Comparison of ENCODE assay signal across 9 cellular contexts in the genomic region with DNA sequence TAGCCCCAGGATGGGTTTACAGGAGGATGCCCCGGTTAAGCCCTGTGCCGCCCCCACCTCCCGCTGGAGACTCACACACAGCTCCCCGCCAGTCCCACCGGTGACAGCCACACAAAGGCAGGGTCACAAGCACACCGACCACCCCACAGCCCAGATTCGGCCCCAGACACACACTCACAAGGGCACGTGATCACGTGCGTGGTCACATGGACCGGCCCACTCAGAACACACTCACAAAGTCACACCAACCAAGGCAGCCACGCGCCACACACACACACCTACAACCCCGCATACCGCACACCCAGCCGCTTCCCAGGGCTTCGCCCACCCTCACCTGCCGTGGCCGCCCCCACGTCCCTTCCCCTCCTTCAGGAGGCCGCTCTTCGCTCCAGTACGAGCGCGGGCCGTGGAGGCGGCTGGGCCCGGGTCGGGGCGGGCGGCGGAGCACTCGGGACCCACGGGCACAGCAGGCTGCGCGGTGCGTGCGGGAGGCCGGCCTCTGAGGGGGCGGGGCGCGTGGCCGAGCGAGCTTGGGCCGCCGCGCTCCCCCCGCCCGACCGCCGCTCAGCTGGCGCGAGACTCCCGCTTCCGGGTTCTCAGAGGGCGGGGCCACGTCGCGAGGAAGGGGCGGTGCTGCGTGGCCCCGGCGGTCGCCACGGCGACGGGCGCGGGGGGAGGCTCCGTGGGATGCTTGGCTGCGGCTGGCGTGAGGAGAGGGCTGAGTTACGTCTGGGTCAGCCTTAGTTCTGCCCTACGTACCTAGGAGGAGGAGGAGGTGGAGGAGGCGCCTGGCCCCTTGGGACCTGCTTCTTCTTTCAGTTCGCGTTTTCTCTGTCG. TPM values are rescaled to one million over a fixed set of nuclear protein-coding genes. Genes with fewer than 3 reads are reported as not detected.
DNase-seq lines count a peak whose midpoint lies in the region; ATAC-seq, FAIRE-seq and TF ChIP-seq lines count a peak whose summit lies in the region.
"Had no signal": no experiment of that assay in that cellular context is flagged by ENCODE, and none has a peak within 500 bp of the region (broad histone marks: within the 10 kb centered on the region; RNA-seq: fewer than 3 reads in every experiment).

A gene with protein sequence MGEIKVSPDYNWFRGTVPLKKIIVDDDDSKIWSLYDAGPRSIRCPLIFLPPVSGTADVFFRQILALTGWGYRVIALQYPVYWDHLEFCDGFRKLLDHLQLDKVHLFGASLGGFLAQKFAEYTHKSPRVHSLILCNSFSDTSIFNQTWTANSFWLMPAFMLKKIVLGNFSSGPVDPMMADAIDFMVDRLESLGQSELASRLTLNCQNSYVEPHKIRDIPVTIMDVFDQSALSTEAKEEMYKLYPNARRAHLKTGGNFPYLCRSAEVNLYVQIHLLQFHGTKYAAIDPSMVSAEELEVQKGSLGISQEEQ (minus strand): TSS at position 584 of the 837 bp plus-strand sequence. CDS start 6,345 bp downstream, outside the sequence.

- peaks cover 21% of the 10 kb centered on the region for H3K79me2 ChIP-seq in keratinocyte (ENCODE audit: control insufficient read depth, insufficient read depth, low read length)

- H3K9me3 ChIP-seq in keratinocyte (ENCODE audit: control insufficient read depth, low read depth, low read length) = no peaks in the 10 kb centered on the region

- H3K9me1 ChIP-seq in keratinocyte (ENCODE audit: control insufficient read depth, extremely low read depth, insufficient read depth, low read length) = no peaks in the 10 kb centered on the region

- H3K4me1 ChIP-seq in keratinocyte (ENCODE audit: control insufficient read depth, extremely low read depth, insufficient read depth, low read length) = peaks cover 17% of the 10 kb centered on the region

- peak within 1 kb of the TSS; percentile 98 for H2AFZ ChIP-seq in keratinocyte (ENCODE audit: control insufficient read depth, low read length)

- TF ChIP-seq POLR2A in GM19193 (IDR thresholded peaks at IDR 0.05; ENCODE audit: extremely low read depth, insufficient read depth, insufficient read length) = peak; percentile 67

- peaks cover 0 to 1% of the 10 kb centered on the region in 2 experiments for H3K36me3 ChIP-seq in keratinocyte (ENCODE audit: control insufficient read depth in 2 of 2, extremely low read depth in 1 of 2, insufficient read depth in 2 of 2, low read length in 2 of 2)

- peak within 1 kb of the TSS; percentile 98 for H3K9ac ChIP-seq in keratinocyte (ENCODE audit: control insufficient read depth, extremely low read depth, insufficient read depth, low read length)

- peak within 1 kb of the TSS; percentile 92 to 97 (median 94) for H3K4me3 ChIP-seq in keratinocyte (ENCODE audit: control insufficient read depth in 2 of 3, extremely low read depth in 1 of 3, insufficient read depth in 2 of 3, low read depth in 1 of 3, low read length in 3 of 3)

- H3K27me3 ChIP-seq in keratinocyte (ENCODE audit: control insufficient read depth, extremely low read depth, insufficient read depth, low read length) = no peaks in the 10 kb centered on the region

- H3K4me2 ChIP-seq in keratinocyte (ENCODE audit: control insufficient read depth, extremely low read depth, insufficient read depth, low read depth, low read length) = peak within 1 kb of the TSS; percentile 98

- DNase-seq in AML-193 (lab: John Stamatoyannopoulos, UW) = peak; percentile 84 to 85
- peak; percentile 82 for DNase-seq in NCI-H460 (ENCODE audit: extremely low read depth, low read depth)
- peak; percentile 97 for DNase-seq in activated CD4-positive, CD25-positive, alpha-beta regulatory T cell treated with anti-CD3 and anti-CD28 coated beads, Interleukin-2, amount 50 U/mL, for 72 hours
- DNase-seq in cerebellar cortex (ENCODE audit: low spot score) = peak; percentile 88
- peak; percentile 32 for DNase-seq in keratinocyte (ENCODE audit: low read depth, low spot score)
- DNase-seq in stimulated activated CD4-positive, alpha-beta T cell treated with anti-CD3 and anti-CD28 coated beads, Interleukin-12 subunit alpha, Interleukin-12 subunit beta, amount 100 ng/mL, for 48 hours (ENCODE audit: low read depth in 2 of 3, low spot score in 1 of 3) = peak; percentile 82 to 92 (median 89)

- peak within 1 kb of the TSS; percentile 87 for H3K27ac ChIP-seq in keratinocyte (ENCODE audit: control insufficient read depth, insufficient read depth, low read length)

- H4K20me1 ChIP-seq in keratinocyte (ENCODE audit: control insufficient read depth, extremely low read depth, insufficient read depth, low read length) = no peaks in the 10 kb centered on the region

- FAIRE-seq in keratinocyte (lab: Jason Lieb, UNC) = no peak
- FAIRE-seq: colon had no signal

- dilution Hi-C loops in keratinocyte (cut with MboI; ENCODE audit: extremely low pct_ligation_motif_present, low sequenced_read_pairs) = no loop called here

- no peak for TF ChIP-seq CTCF in keratinocyte (optimal IDR thresholded peaks at IDR 0.05 in 1 of 3, IDR thresholded peaks at IDR 0.05 in 1 of 3, conservative IDR thresholded peaks at IDR 0.05 in 1 of 3; ENCODE audit: extremely low read depth in 1 of 3, insufficient read depth in 2 of 3, low read length in 3 of 3)

- ATAC-seq in HG03432 (IDR thresholded peaks at IDR 0.05; ENCODE audit: unreplicated experiment) = peak; percentile 93

RNA-seq across cellular contexts. Expression of the gene that starts here (rescaled TPM):
- total RNA-seq in NCI-H460 (2014; rRNA removed; shearing (Covaris generic)) = 76.8 and 80.0 TPM in 2 replicates
- 60.1 and 64.3 TPM in 2 replicates for polyA plus RNA-seq in NCI-H460 (2014; cell fraction: nucleus; rRNA removed)
- 40.3 to 62.9 TPM (median 58.0 TPM) in 3 replicates for polyA plus RNA-seq in keratinocyte
- polyA plus RNA-seq in keratinocyte (2011; ENCODE audit: low read depth) = 15.2 TPM
- polyA plus RNA-seq in keratinocyte (2011; cell fraction: cytosol; rRNA removed) = 61.0 and 79.3 TPM in 2 replicates
- 34.3 and 35.6 TPM in 2 replicates for polyA plus RNA-seq in keratinocyte (2011; cell fraction: nucleus; rRNA removed)
- 49.8 and 63.9 TPM in 2 replicates for polyA plus RNA-seq in keratinocyte (2012; ENCODE audit: low replicate concordance)
- 35.1 to 53.4 TPM (median 47.2 TPM) in 3 replicates for polyA minus RNA-seq in keratinocyte
- polyA minus RNA-seq in keratinocyte (2011; cell fraction: cytosol; rRNA and poly(A)+ RNA removed) = 36.6 TPM
- polyA minus RNA-seq in keratinocyte (2011; cell fraction: nucleus; rRNA and poly(A)+ RNA removed) = 13.1 and 18.4 TPM in 2 replicates

Comparison
In these comparisons a context has a peak if more than half of its experiments do, and no peak if none do; other contexts are left out.
1. Peak in every context shown above with its lines: DNase-seq, ATAC-seq, H3K4me3 ChIP-seq and H3K27ac ChIP-seq.
2. DNase-seq: peak in every context shown above with its lines; median percentile 97 in activated CD4-positive, CD25-positive, alpha-beta regulatory T cell treated with anti-CD3 and anti-CD28 coated beads, Interleukin-2, amount 50 U/mL, for 72 hours; 89 in stimulated activated CD4-positive, alpha-beta T cell treated with anti-CD3 and anti-CD28 coated beads, Interleukin-12 subunit alpha, Interleukin-12 subunit beta, amount 100 ng/mL, for 48 hours; 88 in cerebellar cortex; 84 in AML-193; 82 in NCI-H460; 32 in keratinocyte.